10 cellular contexts compared by ENCODE assay signal in genomic region chr5:174723315-174723978, GRCh38. TPM values are rescaled to one million over a fixed set of nuclear protein-coding genes. Genes with fewer than 3 reads are reported as not detected.
DNase-seq lines count a peak whose midpoint lies in the region; ATAC-seq, FAIRE-seq and TF ChIP-seq lines count a peak whose summit lies in the region.
"Had no signal": no experiment of that assay in that cellular context is flagged by ENCODE, and none has a peak within 500 bp of the region (broad histone marks: within the 10 kb centered on the region; RNA-seq: fewer than 3 reads in every experiment).

No MANE protein-coding gene starts in this region.

- H3K27ac Mint-ChIP-seq in stimulated activated naive CD8-positive, alpha-beta T cell treated with anti-CD3 and anti-CD28 coated beads, Interleukin-15, Interleukin-2, amounts not matched to agents 100 ng/mL and 50 ng/mL, for 24 hours = no peak overlapping the region
- H3K27ac Mint-ChIP-seq in natural killer cell treated with Interleukin-12 subunit alpha and Interleukin-12 subunit beta and Interleukin-15 and Interleukin-18, amount 100 ng/mL, for 72 hours = no peak overlapping the region

- no peak overlapping the region for H3K9ac ChIP-seq in kidney (ENCODE audit: low read length in 2 of 2)

- no peak for ATAC-seq in stimulated activated naive CD8-positive, alpha-beta T cell treated with anti-CD3 and anti-CD28 coated beads, Interleukin-15, Interleukin-2, amounts not matched to agents 100 U/mL and 50 U/mL, for 24 hours
- ATAC-seq in natural killer cell treated with Interleukin-12 subunit alpha and Interleukin-12 subunit beta and Interleukin-15 and Interleukin-18, amount 100 ng/mL, for 72 hours = no peak
- ATAC-seq in HG03432 (IDR thresholded peaks at IDR 0.05; ENCODE audit: unreplicated experiment) = no peak

- TF ChIP-seq CTCF in dorsolateral prefrontal cortex (IDR thresholded peaks at IDR 0.05 in 54 of 56, conservative IDR thresholded peaks at IDR 0.05 in 2 of 56; ENCODE audit: low read depth in 1 of 56, partially characterized antibody in 56 of 56) = no peak
- TF ChIP-seq CTCF in kidney (IDR thresholded peaks at IDR 0.05; ENCODE audit: borderline replicate concordance, extremely low read depth, insufficient read depth) = no peak

- peaks cover 93% of the 10 kb centered on the region for H3K27me3 Mint-ChIP-seq in stimulated activated naive CD8-positive, alpha-beta T cell treated with anti-CD3 and anti-CD28 coated beads, Interleukin-15, Interleukin-2, amounts not matched to agents 100 ng/mL and 50 ng/mL, for 24 hours
- H3K27me3 Mint-ChIP-seq in natural killer cell treated with Interleukin-12 subunit alpha and Interleukin-12 subunit beta and Interleukin-15 and Interleukin-18, amount 100 ng/mL, for 72 hours = peaks cover 51 to 78% of the 10 kb centered on the region in 2 donors

- H3K4me1 ChIP-seq in kidney (ENCODE audit: control insufficient read depth in 1 of 2, insufficient read depth in 1 of 2, low read depth in 1 of 2, low read length in 2 of 2) = no peaks in the 10 kb centered on the region

- no peak for DNase-seq in stimulated activated naive CD8-positive, alpha-beta T cell treated with anti-CD3 and anti-CD28 coated beads, Interleukin-15, Interleukin-2, amounts not matched to agents 100 U/mL and 50 U/mL, for 24 hours
- DNase-seq in dorsolateral prefrontal cortex (no peak), AG08395 (ENCODE audit: low spot score) (no peak), kidney (no peak), cerebellum (ENCODE audit: low spot score) (no peak)
- no peak for DNase-seq in natural killer cell treated with Interleukin-12 subunit alpha and Interleukin-12 subunit beta and Interleukin-15 and Interleukin-18, amount 100 ng/mL, for 72 hours (ENCODE audit: low spot score)
- DNase-seq: NCI-H1105 had no signal

- H3K9me3 ChIP-seq in kidney (ENCODE audit: control insufficient read depth in 1 of 2, low read length in 2 of 2) = no peaks in the 10 kb centered on the region
- H3K9me3 ChIP-seq: Peyer's patch had no signal

- no peak overlapping the region for H3K27ac ChIP-seq in dorsolateral prefrontal cortex
- H3K27ac ChIP-seq in kidney (ENCODE audit: low read depth in 2 of 2, low read length in 2 of 2) = no peak overlapping the region
- H3K27ac ChIP-seq: Peyer's patch had no signal

- H3K36me3 ChIP-seq in kidney (ENCODE audit: control insufficient read depth in 1 of 2, insufficient read depth in 2 of 2, low read length in 2 of 2) = no peaks in the 10 kb centered on the region
- H3K36me3 ChIP-seq: Peyer's patch had no signal

- H3K36me3 Mint-ChIP-seq in stimulated activated naive CD8-positive, alpha-beta T cell treated with anti-CD3 and anti-CD28 coated beads, Interleukin-15, Interleukin-2, amounts not matched to agents 100 ng/mL and 50 ng/mL, for 24 hours (ENCODE audit: low read depth) = peaks cover 4% of the 10 kb centered on the region
- H3K36me3 Mint-ChIP-seq in natural killer cell treated with Interleukin-12 subunit alpha and Interleukin-12 subunit beta and Interleukin-15 and Interleukin-18, amount 100 ng/mL, for 72 hours = peaks cover 6% of the 10 kb centered on the region

- peaks cover 20 to 100% (median 98%) of the 10 kb centered on the region in 45 donors for H3K27me3 ChIP-seq in dorsolateral prefrontal cortex

- no peak for FAIRE-seq in kidney (lab: Jason Lieb, UNC)

- peak overlapping the region; percentile 62 for H3K4me3 Mint-ChIP-seq in stimulated activated naive CD8-positive, alpha-beta T cell treated with anti-CD3 and anti-CD28 coated beads, Interleukin-15, Interleukin-2, amounts not matched to agents 100 ng/mL and 50 ng/mL, for 24 hours
- H3K4me3 Mint-ChIP-seq in natural killer cell treated with Interleukin-12 subunit alpha and Interleukin-12 subunit beta and Interleukin-15 and Interleukin-18, amount 100 ng/mL, for 72 hours = peak overlapping the region; percentile 82

- H3K9me3 Mint-ChIP-seq in stimulated activated naive CD8-positive, alpha-beta T cell treated with anti-CD3 and anti-CD28 coated beads, Interleukin-15, Interleukin-2, amounts not matched to agents 100 ng/mL and 50 ng/mL, for 24 hours = peaks cover 3% of the 10 kb centered on the region
- H3K9me3 Mint-ChIP-seq in natural killer cell treated with Interleukin-12 subunit alpha and Interleukin-12 subunit beta and Interleukin-15 and Interleukin-18, amount 100 ng/mL, for 72 hours = peaks cover 4% of the 10 kb centered on the region

- H3K4me1 Mint-ChIP-seq in stimulated activated naive CD8-positive, alpha-beta T cell treated with anti-CD3 and anti-CD28 coated beads, Interleukin-15, Interleukin-2, amounts not matched to agents 100 ng/mL and 50 ng/mL, for 24 hours (ENCODE audit: low read depth) = peaks cover 9% of the 10 kb centered on the region
- H3K4me1 Mint-ChIP-seq in natural killer cell treated with Interleukin-12 subunit alpha and Interleukin-12 subunit beta and Interleukin-15 and Interleukin-18, amount 100 ng/mL, for 72 hours (ENCODE audit: low read depth in 2 of 2) = peaks cover 4 to 5% of the 10 kb centered on the region in 2 donors

- peak overlapping the region in 51 of 59 donors; percentile 29 to 63 (median 50) for H3K4me3 ChIP-seq in dorsolateral prefrontal cortex
- H3K4me3 ChIP-seq in kidney (ENCODE audit: low read length in 2 of 2) = no peak overlapping the region

- intact Hi-C loops in dorsolateral prefrontal cortex (cut with DNase I) (no loop called here), kidney (cut with DNase I) (no loop called here)

RNA-seq across cellular contexts. Expression of gene MSX2, which starts 0.9 kb away (rescaled TPM):
- total RNA-seq in dorsolateral prefrontal cortex (1 to 10 TPM in 42 of 120 experiments, under 1 TPM in 60, not detected in 18; 0.19 to 9.1 (median 0.85) TPM), kidney (0.79 TPM), cerebellum (6.6 TPM)
- not detected for total RNA-seq in natural killer cell treated with Interleukin-12 subunit alpha and Interleukin-12 subunit beta and Interleukin-15 and Interleukin-18, amount 100 ng/mL, for 72 hours
- 0.37 TPM for polyA plus RNA-seq in kidney (ENCODE audit: insufficient read depth, low read depth, low replicate concordance)

Comparison
In these comparisons a context has a peak if more than half of its experiments do, and no peak if none do; other contexts are left out.
1. H3K4me3 ChIP-seq: peak in dorsolateral prefrontal cortex (51 of 59); none in kidney (0 of 2).